ENCODE assay signal across 5 cellular contexts in the genomic region with DNA sequence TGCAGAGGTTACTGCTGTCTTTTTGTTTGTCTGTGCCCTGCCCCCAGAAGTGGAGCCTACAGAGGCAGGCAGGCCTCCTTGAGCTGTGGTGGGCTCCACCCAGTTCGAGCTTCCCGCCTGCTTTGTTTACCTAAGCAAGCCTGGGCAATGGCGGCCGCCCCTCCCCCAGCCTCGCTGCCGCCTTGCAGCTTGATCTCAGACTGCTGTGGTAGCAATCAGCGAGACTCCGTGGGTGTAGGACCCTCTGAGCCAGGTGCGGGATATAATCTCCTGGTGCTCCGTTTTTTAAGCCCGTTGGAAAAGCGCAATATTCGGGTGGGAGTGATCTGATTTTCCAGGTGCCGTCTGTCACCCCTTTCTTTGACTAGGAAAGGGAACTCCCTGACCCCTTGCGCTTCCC. TPM values are rescaled to one million over a fixed set of nuclear protein-coding genes. Genes with fewer than 3 reads are reported as not detected.
"Had no signal": no experiment of that assay in that cellular context is flagged by ENCODE, and none has a peak within 500 bp of the region (broad histone marks: within the 10 kb centered on the region; RNA-seq: fewer than 3 reads in every experiment).

No MANE protein-coding gene starts in this region.

RNA-seq across cellular contexts. Expression of a gene that starts 43.5 kb away (rescaled TPM):
- total RNA-seq: HepG2, HT-29, HT1080, IMR-90, K562 had no signal
